Comparison of ENCODE assay signal across 19 cellular contexts in genomic region chr3:185653949-185654757, GRCh38.
"Had no signal": no experiment of that assay in that cellular context is flagged by ENCODE, and none has a peak within 500 bp of the region (broad histone marks: within the 10 kb centered on the region; RNA-seq: fewer than 3 reads in every experiment).

No MANE protein-coding gene starts in this region.

- H3K27ac Mint-ChIP-seq: activated CD4-positive, alpha-beta memory T cell treated with anti-CD3 and anti-CD28 coated beads for 36 hours; activated naive CD8-positive, alpha-beta T cell treated with anti-CD3 and anti-CD28 coated beads for 36 hours; activated T-cell treated with anti-CD3 and anti-CD28 coated beads, Interleukin-2, amount 50 U/mL, for 72 hours; memory B cell; nephron; stimulated activated naive CD8-positive, alpha-beta T cell treated with anti-CD3 and anti-CD28 coated beads, Interleukin-15, amount 100 ng/mL, for 72 hours had no signal

- H3K27me3 ChIP-seq: gastrocnemius medialis, heart right ventricle, testis had no signal

- H3K4me1 Mint-ChIP-seq: activated naive CD8-positive, alpha-beta T cell treated with anti-CD3 and anti-CD28 coated beads for 36 hours; memory B cell; nephron; stimulated activated naive CD8-positive, alpha-beta T cell treated with anti-CD3 and anti-CD28 coated beads, Interleukin-15, amount 100 ng/mL, for 72 hours had no signal

- H3K27me3 Mint-ChIP-seq: stimulated activated naive CD8-positive, alpha-beta T cell treated with anti-CD3 and anti-CD28 coated beads, Interleukin-15, amount 100 ng/mL, for 72 hours had no signal

- H3K27ac ChIP-seq: heart right ventricle, testis had no signal

- ATAC-seq: activated T-cell treated with anti-CD3 and anti-CD28 coated beads, Interleukin-2, amount 50 U/mL, for 72 hours; gastrocnemius medialis; heart right ventricle; left lobe of liver; stimulated activated naive CD8-positive, alpha-beta T cell treated with anti-CD3 and anti-CD28 coated beads, Interleukin-15, amount 100 ng/mL, for 72 hours had no signal

- H3K36me3 ChIP-seq: gastrocnemius medialis, heart right ventricle had no signal

- H3K4me3 ChIP-seq: coronary artery, gastrocnemius medialis, heart right ventricle, testis had no signal

- H3K9me3 Mint-ChIP-seq: activated CD4-positive, alpha-beta memory T cell treated with anti-CD3 and anti-CD28 coated beads for 36 hours; activated naive CD8-positive, alpha-beta T cell treated with anti-CD3 and anti-CD28 coated beads for 36 hours; activated T-cell treated with anti-CD3 and anti-CD28 coated beads, Interleukin-2, amount 50 U/mL, for 72 hours; memory B cell; nephron; stimulated activated naive CD8-positive, alpha-beta T cell treated with anti-CD3 and anti-CD28 coated beads, Interleukin-15, amount 100 ng/mL, for 72 hours had no signal

- DNase-seq: activated CD4-positive, alpha-beta memory T cell treated with anti-CD3 and anti-CD28 coated beads for 36 hours; activated CD4-positive, CD25-positive, alpha-beta regulatory T cell treated with anti-CD3 and anti-CD28 coated beads, Interleukin-2, amount 50 U/mL, for 72 hours; activated gamma-delta T cell treated with Interleukin-2 at 50 U/mL for 16 hours; activated naive CD8-positive, alpha-beta T cell treated with anti-CD3 and anti-CD28 coated beads for 36 hours; activated T-cell treated with anti-CD3 and anti-CD28 coated beads, Interleukin-2, amount 50 U/mL, for 72 hours; aorta; caudate nucleus; effector CD8-positive, alpha-beta T cell; gastrocnemius medialis; heart right ventricle; islet precursor cell; stimulated activated CD4-positive, alpha-beta T cell treated with anti-CD3 and anti-CD28 coated beads, Interleukin-15, amount 100 ng/mL, for 24 hours; stimulated activated CD4-positive, alpha-beta T cell treated with anti-CD3 and anti-CD28 coated beads, Interleukin-4, amount 100 ng/mL, for 24 hours; stimulated activated naive CD8-positive, alpha-beta T cell treated with anti-CD3 and anti-CD28 coated beads, Interleukin-15, amount 100 ng/mL, for 72 hours; testis had no signal

- H3K36me3 Mint-ChIP-seq: activated CD4-positive, alpha-beta memory T cell treated with anti-CD3 and anti-CD28 coated beads for 36 hours; activated naive CD8-positive, alpha-beta T cell treated with anti-CD3 and anti-CD28 coated beads for 36 hours; memory B cell had no signal

- H3K9me3 ChIP-seq: gastrocnemius medialis, heart right ventricle, testis had no signal

- H3K4me1 ChIP-seq: gastrocnemius medialis had no signal

- H3K4me3 Mint-ChIP-seq: activated CD4-positive, alpha-beta memory T cell treated with anti-CD3 and anti-CD28 coated beads for 36 hours; activated naive CD8-positive, alpha-beta T cell treated with anti-CD3 and anti-CD28 coated beads for 36 hours; activated T-cell treated with anti-CD3 and anti-CD28 coated beads, Interleukin-2, amount 50 U/mL, for 72 hours; memory B cell; nephron; stimulated activated naive CD8-positive, alpha-beta T cell treated with anti-CD3 and anti-CD28 coated beads, Interleukin-15, amount 100 ng/mL, for 72 hours had no signal
